Comparison of ENCODE assay signal across 17 cellular contexts in the genomic region with DNA sequence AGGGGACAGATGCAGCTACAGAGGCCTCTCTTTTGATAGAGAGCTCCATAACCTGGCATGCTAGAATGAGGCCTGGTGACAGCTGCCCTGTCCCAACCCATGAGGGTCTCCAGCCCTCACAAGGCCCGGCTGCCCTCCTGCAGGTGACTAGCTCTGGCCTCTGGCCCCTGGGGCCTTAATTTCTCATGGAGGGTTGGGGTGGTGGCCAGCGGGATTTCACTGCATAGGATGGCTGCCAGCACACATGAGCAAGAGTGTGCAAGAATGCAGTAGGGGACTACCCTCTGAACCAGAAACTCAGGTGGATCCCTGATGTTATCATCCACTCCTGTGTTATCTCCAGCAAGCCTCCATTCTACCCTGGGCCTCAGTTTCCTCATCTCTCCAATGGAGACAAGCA.
DNase-seq lines count a peak whose midpoint lies in the region; ATAC-seq and TF ChIP-seq lines count a peak whose summit lies in the region.
"Had no signal": no experiment of that assay in that cellular context is flagged by ENCODE, and none has a peak within 500 bp of the region (broad histone marks: within the 10 kb centered on the region; RNA-seq: fewer than 3 reads in every experiment).

No MANE protein-coding gene starts in this region.

- no peak for TF ChIP-seq POLR2A in esophagus muscularis mucosa (IDR thresholded peaks at IDR 0.05; ENCODE audit: low read depth)

- WGBS in esophagus muscularis mucosa: no CpG with 5 or more reads among the region's 2 CpGs

- H3K4me3 ChIP-seq in esophagus muscularis mucosa: no peak overlapping the region
- H3K4me3 ChIP-seq in mucosa of descending colon: no peak overlapping the region
- H3K4me3 ChIP-seq in stomach smooth muscle (ENCODE audit: low read length in 2 of 2): no peak overlapping the region
- H3K4me3 ChIP-seq: GM23338 had no signal

- peaks cover 11% of the 10 kb centered on the region for H3K4me1 Mint-ChIP-seq in type B pancreatic cell (ENCODE audit: unreplicated experiment)
- no peaks in the 10 kb centered on the region for H3K4me1 Mint-ChIP-seq in activated T-cell treated with anti-CD3 and anti-CD28 coated beads, Interleukin-2, amount 50 U/mL, for 4 hours (ENCODE audit: low read depth)
- no peaks in the 10 kb centered on the region for H3K4me1 Mint-ChIP-seq in activated CD4-positive, alpha-beta memory T cell treated with anti-CD3 and anti-CD28 coated beads for 36 hours (ENCODE audit: low read depth)
- H3K4me1 Mint-ChIP-seq: CD14-positive monocyte; CD4-positive, alpha-beta memory T cell; IgD-negative memory B cell had no signal

- H3K27me3 Mint-ChIP-seq in type B pancreatic cell: peaks cover 4% of the 10 kb centered on the region
- peaks cover 2% of the 10 kb centered on the region for H3K27me3 Mint-ChIP-seq in activated T-cell treated with anti-CD3 and anti-CD28 coated beads, Interleukin-2, amount 50 U/mL, for 4 hours (ENCODE audit: low read depth)
- H3K27me3 Mint-ChIP-seq in activated CD4-positive, alpha-beta memory T cell treated with anti-CD3 and anti-CD28 coated beads for 36 hours: no peaks in the 10 kb centered on the region
- H3K27me3 Mint-ChIP-seq: IgD-negative memory B cell had no signal

- no peak overlapping the region for H3K4me3 Mint-ChIP-seq in type B pancreatic cell
- H3K4me3 Mint-ChIP-seq in activated T-cell treated with anti-CD3 and anti-CD28 coated beads, Interleukin-2, amount 50 U/mL, for 4 hours: no peak overlapping the region
- H3K4me3 Mint-ChIP-seq in activated CD4-positive, alpha-beta memory T cell treated with anti-CD3 and anti-CD28 coated beads for 36 hours: no peak overlapping the region
- H3K4me3 Mint-ChIP-seq: CD14-positive monocyte; CD4-positive, alpha-beta memory T cell; GM23338; IgD-negative memory B cell had no signal

- intact Hi-C loops in esophagus muscularis mucosa (cut with DNase I) (no loop called here), mucosa of descending colon (cut with DNase I, micrococcal nuclease) (no loop called here)
- intact Hi-C loops in activated CD4-positive, alpha-beta memory T cell treated with anti-CD3 and anti-CD28 coated beads for 36 hours (cut with micrococcal nuclease): no loop called here

- no peak overlapping the region for H3K9ac ChIP-seq in stomach smooth muscle (ENCODE audit: low read length in 2 of 2)

- no peak for DNase-seq in esophagus muscularis mucosa (ENCODE audit: extremely low spot score)
- DNase-seq in mucosa of descending colon: no peak
- DNase-seq in type B pancreatic cell (ENCODE audit: extremely low spot score, unreplicated experiment): no peak
- no peak for DNase-seq in activated T-cell treated with anti-CD3 and anti-CD28 coated beads, Interleukin-2, amount 50 U/mL, for 4 hours
- DNase-seq in activated CD4-positive, alpha-beta memory T cell treated with anti-CD3 and anti-CD28 coated beads for 36 hours: no peak
- DNase-seq: ACHN; AML-193; CD4-positive, alpha-beta memory T cell; DMS153; DMS79; GDM1; HCEC 1CT had no signal

- CTCF ChIA-PET in activated CD4-positive, alpha-beta memory T cell treated with anti-CD3 and anti-CD28 coated beads for 36 hours (lab: Charles Lee): no interaction called here

- no peak overlapping the region for H3K27ac Mint-ChIP-seq in type B pancreatic cell
- no peak overlapping the region for H3K27ac Mint-ChIP-seq in activated CD4-positive, alpha-beta memory T cell treated with anti-CD3 and anti-CD28 coated beads for 36 hours
- H3K27ac Mint-ChIP-seq: CD14-positive monocyte; CD4-positive, alpha-beta memory T cell; GM23338; IgD-negative memory B cell had no signal

- no peak for TF ChIP-seq EP300 in esophagus muscularis mucosa (IDR thresholded peaks at IDR 0.05)

- H3K36me3 ChIP-seq in esophagus muscularis mucosa (no peaks in the 10 kb centered on the region), mucosa of descending colon (ENCODE audit: low read depth) (no peaks in the 10 kb centered on the region), stomach smooth muscle (ENCODE audit: control insufficient read depth in 2 of 2, insufficient read depth in 2 of 2, low read length in 2 of 2) (no peaks in the 10 kb centered on the region)

- POLR2A ChIA-PET in activated CD4-positive, alpha-beta memory T cell treated with anti-CD3 and anti-CD28 coated beads for 36 hours (lab: Charles Lee): no interaction called here

- H3K4me1 ChIP-seq in esophagus muscularis mucosa (peaks cover 0 to 22% (median 12%) of the 10 kb centered on the region in 4 donors), mucosa of descending colon (ENCODE audit: low read depth) (no peaks in the 10 kb centered on the region), stomach smooth muscle (ENCODE audit: control insufficient read depth, insufficient read depth, low read length) (peaks cover 12% of the 10 kb centered on the region)

- TF ChIP-seq CTCF in esophagus muscularis mucosa (IDR thresholded peaks at IDR 0.05): no peak
- no peak for TF ChIP-seq CTCF in mucosa of descending colon (IDR thresholded peaks at IDR 0.05)
- no peak for TF ChIP-seq CTCF in type B pancreatic cell (conservative IDR thresholded peaks at IDR 0.05)

- H3K27me3 ChIP-seq in esophagus muscularis mucosa (no peaks in the 10 kb centered on the region), stomach smooth muscle (ENCODE audit: control insufficient read depth in 1 of 2, insufficient read depth in 2 of 2, low read length in 2 of 2) (peaks cover 0 to 5% of the 10 kb centered on the region in 2 donors)

- no peaks in the 10 kb centered on the region for H3K36me3 Mint-ChIP-seq in type B pancreatic cell
- no peaks in the 10 kb centered on the region for H3K36me3 Mint-ChIP-seq in activated T-cell treated with anti-CD3 and anti-CD28 coated beads, Interleukin-2, amount 50 U/mL, for 4 hours (ENCODE audit: insufficient read depth)
- H3K36me3 Mint-ChIP-seq in activated CD4-positive, alpha-beta memory T cell treated with anti-CD3 and anti-CD28 coated beads for 36 hours: no peaks in the 10 kb centered on the region
- H3K36me3 Mint-ChIP-seq: CD14-positive monocyte; CD4-positive, alpha-beta memory T cell; IgD-negative memory B cell had no signal

- peak; percentile 16 for ATAC-seq in mucosa of descending colon
- no peak for ATAC-seq in activated T-cell treated with anti-CD3 and anti-CD28 coated beads, Interleukin-2, amount 50 U/mL, for 4 hours
- ATAC-seq: GM23338 had no signal

- H3K27ac ChIP-seq in esophagus muscularis mucosa (replicated peaks in 1 of 4): peak overlapping the region; percentile 10 to 64 (median 44)
- H3K27ac ChIP-seq in stomach smooth muscle (ENCODE audit: low read length): peak overlapping the region; percentile 41
- H3K27ac ChIP-seq: HL-60 had no signal

- H3K9me3 ChIP-seq in esophagus muscularis mucosa: peaks cover 0 to 4% (median 0%) of the 10 kb centered on the region in 4 donors
- H3K9me3 ChIP-seq in mucosa of descending colon: no peaks in the 10 kb centered on the region
- H3K9me3 ChIP-seq in stomach smooth muscle (ENCODE audit: control insufficient read depth in 2 of 2, low read length in 2 of 2): peaks cover 3 to 9% of the 10 kb centered on the region in 2 donors

- no peaks in the 10 kb centered on the region for H3K9me3 Mint-ChIP-seq in type B pancreatic cell
- no peaks in the 10 kb centered on the region for H3K9me3 Mint-ChIP-seq in activated T-cell treated with anti-CD3 and anti-CD28 coated beads, Interleukin-2, amount 50 U/mL, for 4 hours
- peaks cover 5% of the 10 kb centered on the region for H3K9me3 Mint-ChIP-seq in activated CD4-positive, alpha-beta memory T cell treated with anti-CD3 and anti-CD28 coated beads for 36 hours
- H3K9me3 Mint-ChIP-seq: CD14-positive monocyte, GM23338 had no signal
